17 cellular contexts compared by ENCODE assay signal in the genomic region with DNA sequence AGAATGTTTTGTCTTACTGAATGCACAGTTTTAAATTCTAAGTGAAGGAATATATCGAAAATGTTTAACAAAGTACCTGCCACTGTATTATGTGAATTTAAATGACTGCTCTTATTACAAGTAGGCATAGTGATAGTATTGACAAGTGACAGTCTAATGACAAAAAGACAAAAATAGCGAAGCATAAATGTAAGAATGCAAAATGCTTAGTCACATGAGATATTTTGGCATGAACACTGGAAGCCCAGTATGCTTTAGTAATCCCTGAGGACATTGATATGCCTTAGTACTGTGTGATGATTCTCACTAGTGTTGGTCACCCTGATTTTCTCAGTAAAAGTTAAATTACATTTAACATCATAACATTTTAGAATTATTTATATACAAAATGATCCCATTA.
"Had no signal": no experiment of that assay in that cellular context is flagged by ENCODE, and none has a peak within 500 bp of the region (broad histone marks: within the 10 kb centered on the region; RNA-seq: fewer than 3 reads in every experiment).

No MANE protein-coding gene starts in this region.

- H3K36me3 ChIP-seq: esophagus muscularis mucosa, gastroesophageal sphincter, lower lobe of right lung, prostate gland, suprapubic skin, thyroid gland, upper lobe of left lung, uterus had no signal

- H3K4me1 ChIP-seq: gastroesophageal sphincter, lower lobe of right lung, parathyroid adenoma, prostate gland, suprapubic skin, thyroid gland, upper lobe of left lung, uterus had no signal

- H2AFZ ChIP-seq: parathyroid adenoma had no signal

- H3K4me3 ChIP-seq: esophagus muscularis mucosa, gastroesophageal sphincter, lower lobe of right lung, prostate gland, suprapubic skin, thyroid gland, upper lobe of left lung, uterus had no signal

- DNase-seq: effector memory CD4-positive, alpha-beta T cell; glutamatergic neuron; hippocampal formation; lower lobe of right lung; naive B cell; retina; stimulated activated CD4-positive, alpha-beta T cell treated with anti-CD3 and anti-CD28 coated beads, Interleukin-4, amount 100 ng/mL, for 1 hour; stimulated activated CD8-positive, alpha-beta memory T cell treated with anti-CD3 and anti-CD28 coated beads, Interleukin-4, amount 100 ng/mL, for 48 hours; stimulated activated naive CD8-positive, alpha-beta T cell treated with anti-CD3 and anti-CD28 coated beads, Interleukin-15, Interleukin-2, amounts not matched to agents 100 U/mL and 50 U/mL, for 24 hours; thyroid gland; upper lobe of left lung; uterus had no signal

- H3K9ac ChIP-seq: parathyroid adenoma had no signal

- H3K27ac ChIP-seq: esophagus muscularis mucosa, gastroesophageal sphincter, lower lobe of right lung, parathyroid adenoma, prostate gland, suprapubic skin, thyroid gland, upper lobe of left lung, uterus had no signal

- H3K27me3 ChIP-seq: esophagus muscularis mucosa, gastroesophageal sphincter, suprapubic skin, thyroid gland, upper lobe of left lung, uterus had no signal

- H3K9me3 ChIP-seq: esophagus muscularis mucosa, gastroesophageal sphincter, lower lobe of right lung, prostate gland, suprapubic skin, thyroid gland, upper lobe of left lung, uterus had no signal

- H3K79me2 ChIP-seq: parathyroid adenoma had no signal
